ENCODE assay signal across 12 cellular contexts in the genomic region with DNA sequence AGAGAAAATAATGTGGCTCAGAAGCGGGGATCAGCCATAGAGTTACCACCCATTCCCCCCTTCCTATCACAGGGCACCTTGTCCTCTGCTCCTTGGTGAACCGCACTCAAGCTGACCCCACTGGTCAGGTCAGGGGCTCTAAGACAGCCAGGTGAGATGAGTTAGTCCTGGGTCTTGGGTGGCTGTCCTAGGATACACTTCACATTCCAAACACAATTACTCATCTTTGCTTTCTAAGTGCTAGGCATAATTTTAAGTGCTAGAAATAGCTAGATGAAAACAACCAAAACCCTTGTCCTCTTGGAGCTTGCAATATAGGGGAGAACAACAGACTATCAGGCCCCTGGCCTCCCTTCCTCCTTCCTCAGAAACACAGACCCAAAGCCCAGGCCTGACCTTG. TPM values are rescaled to one million over a fixed set of nuclear protein-coding genes. Genes with fewer than 3 reads are reported as not detected.
A peak's percentile ranks its signal among the peaks of the same experiment; 100 is the strongest.
DNase-seq lines count a peak whose midpoint lies in the region; ATAC-seq and TF ChIP-seq lines count a peak whose summit lies in the region.
"Had no signal": no experiment of that assay in that cellular context is flagged by ENCODE, and none has a peak within 500 bp of the region (broad histone marks: within the 10 kb centered on the region; RNA-seq: fewer than 3 reads in every experiment).

No MANE protein-coding gene starts in this region.

- no peaks in the 10 kb centered on the region for H3K79me2 ChIP-seq in smooth muscle cell (ENCODE audit: low read depth)

- no peaks in the 10 kb centered on the region for H3K9me3 ChIP-seq in smooth muscle cell (replicated peaks; ENCODE audit: low read depth)
- H3K9me3 ChIP-seq in neuronal stem cell (replicated peaks in 1 of 2; ENCODE audit: control insufficient read depth in 2 of 2, insufficient read depth in 1 of 2, low read depth in 1 of 2, low read length in 2 of 2), result no peaks in the 10 kb centered on the region

- H2BK5ac ChIP-seq in neuronal stem cell (ENCODE audit: low read length), result no peak overlapping the region

- no peak overlapping the region for H3K4ac ChIP-seq in neuronal stem cell (ENCODE audit: low read length)

- no peak overlapping the region for H2AFZ ChIP-seq in smooth muscle cell (ENCODE audit: low read depth)
- H2AFZ ChIP-seq in neuronal stem cell (ENCODE audit: low read length), result no peak overlapping the region

- TF ChIP-seq CTCF in smooth muscle cell (IDR thresholded peaks at IDR 0.05; ENCODE audit: borderline replicate concordance, insufficient read depth, poor library complexity, severe bottlenecking), result no peak

- no peak overlapping the region for H4K8ac ChIP-seq in neuronal stem cell (ENCODE audit: low read depth, low read length)

- H3K79me1 ChIP-seq in neuronal stem cell (ENCODE audit: low read depth, low read length), result no peaks in the 10 kb centered on the region

- H2BK12ac ChIP-seq in neuronal stem cell (ENCODE audit: low read length), result no peak overlapping the region

- H3F3A ChIP-seq in smooth muscle cell (ENCODE audit: low read depth), result no peaks in the 10 kb centered on the region

- H3K9me3 Mint-ChIP-seq in activated T-helper 17 cell treated with anti-CD3 and anti-CD28 coated beads, Interleukin-2, amount 50 U/mL, for 72 hours, result no peaks in the 10 kb centered on the region
- H3K9me3 Mint-ChIP-seq: neural crest cell had no signal

- no peak overlapping the region for H3K9ac ChIP-seq in smooth muscle cell (ENCODE audit: low read depth)
- no peak overlapping the region for H3K9ac ChIP-seq in neuronal stem cell (ENCODE audit: low read depth, low read length, poor library complexity)

- no peaks in the 10 kb centered on the region for H3K4me1 ChIP-seq in smooth muscle cell (ENCODE audit: low read depth)
- peaks cover 0 to 5% of the 10 kb centered on the region in 2 donors for H3K4me1 ChIP-seq in neuronal stem cell (ENCODE audit: control insufficient read depth in 2 of 2, insufficient read depth in 1 of 2, low read depth in 1 of 2, low read length in 2 of 2)

- H3K27me3 ChIP-seq in smooth muscle cell (ENCODE audit: low read depth), result no peaks in the 10 kb centered on the region
- H3K27me3 ChIP-seq in neuronal stem cell (ENCODE audit: control insufficient read depth in 3 of 3, insufficient read depth in 3 of 3, low read depth in 1 of 3, low read length in 3 of 3), result peaks cover 0 to 14% (median 0%) of the 10 kb centered on the region in 3 experiments

- H4K91ac ChIP-seq in neuronal stem cell (ENCODE audit: low read depth, low read length, poor library complexity), result no peak overlapping the region

- no peak overlapping the region for H3K14ac ChIP-seq in neuronal stem cell (ENCODE audit: low read length)

- no peaks in the 10 kb centered on the region for H3K27me3 Mint-ChIP-seq in activated T-helper 17 cell treated with anti-CD3 and anti-CD28 coated beads, Interleukin-2, amount 50 U/mL, for 72 hours
- H3K27me3 Mint-ChIP-seq: activated CD4-positive, alpha-beta T cell treated with anti-CD3 and anti-CD28 coated beads for 36 hours had no signal

- peaks cover 36% of the 10 kb centered on the region for H3K36me3 Mint-ChIP-seq in activated T-helper 17 cell treated with anti-CD3 and anti-CD28 coated beads, Interleukin-2, amount 50 U/mL, for 72 hours (ENCODE audit: low read depth)

- no peak for ATAC-seq in activated T-helper 17 cell treated with anti-CD3 and anti-CD28 coated beads, Interleukin-2, amount 50 U/mL, for 72 hours (replicated peaks)
- ATAC-seq: activated CD4-positive, alpha-beta T cell treated with anti-CD3 and anti-CD28 coated beads for 36 hours had no signal

- WGBS in smooth muscle cell (ENCODE audit: low lambda C conversion rate), result 83% methylated on average over 2 of the region's 2 CpGs
- no CpG with 5 or more reads among the region's 2 CpGs for WGBS in neuronal stem cell (ENCODE audit: extremely low coverage in 2 of 2, insufficient read length in 2 of 2, insufficient replicate concordance in 1 of 2), 2 donors

- H3K4me1 Mint-ChIP-seq in activated T-helper 17 cell treated with anti-CD3 and anti-CD28 coated beads, Interleukin-2, amount 50 U/mL, for 72 hours, result peaks cover 12% of the 10 kb centered on the region

- H3K27ac ChIP-seq in smooth muscle cell (ENCODE audit: low read depth) (peak overlapping the region; percentile 62), neuronal stem cell (replicated peaks; ENCODE audit: low read length) (no peak overlapping the region)

- DNase-seq in GM03348 (ENCODE audit: low spot score) (peak; percentile 44), hepatic stellate cell (ENCODE audit: low spot score) (peak; percentile 47), smooth muscle cell (lab: John Stamatoyannopoulos, UW; ENCODE audit: unreplicated experiment) (no peak), neuronal stem cell (ENCODE audit: low spot score) (no peak), NCI-H1092 (lab: John Stamatoyannopoulos, UW) (no peak), middle frontal gyrus (ENCODE audit: extremely low spot score, low spot score) (no peak)
- no peak for DNase-seq in stimulated activated CD4-positive, alpha-beta T cell treated with anti-CD3 and anti-CD28 coated beads, Interleukin-15, amount 100 ng/mL, for 24 hours
- DNase-seq: activated CD4-positive, alpha-beta T cell treated with anti-CD3 and anti-CD28 coated beads for 36 hours; effector CD8-positive, alpha-beta T cell; MV-4-11 had no signal

- H2BK15ac ChIP-seq in neuronal stem cell (ENCODE audit: low read length), result no peak overlapping the region

- H3K23ac ChIP-seq in neuronal stem cell (ENCODE audit: low read depth, low read length, poor library complexity), result no peak overlapping the region

- H2BK120ac ChIP-seq in neuronal stem cell (ENCODE audit: low read depth, low read length), result no peak overlapping the region

- no peak overlapping the region for H3K18ac ChIP-seq in neuronal stem cell (ENCODE audit: low read length)

- no peak overlapping the region for H3K4me3 ChIP-seq in smooth muscle cell
- H3K4me3 ChIP-seq in neuronal stem cell (ENCODE audit: low read length in 2 of 2), result peak overlapping the region in 1 of 2 donors; percentile 3

- H4K20me1 ChIP-seq in smooth muscle cell (ENCODE audit: low read depth), result no peaks in the 10 kb centered on the region

- H2AK5ac ChIP-seq in neuronal stem cell (ENCODE audit: low read depth, low read length), result no peak overlapping the region

- H3K27ac Mint-ChIP-seq in activated T-helper 17 cell treated with anti-CD3 and anti-CD28 coated beads, Interleukin-2, amount 50 U/mL, for 72 hours, result peak overlapping the region; percentile 72
- H3K27ac Mint-ChIP-seq: activated CD4-positive, alpha-beta T cell treated with anti-CD3 and anti-CD28 coated beads for 36 hours had no signal

- no peak overlapping the region for H3K4me2 ChIP-seq in smooth muscle cell
- H3K4me2 ChIP-seq in neuronal stem cell (ENCODE audit: insufficient read depth, low read length, poor library complexity, severe bottlenecking), result no peak overlapping the region

- H3K4me3 Mint-ChIP-seq in activated T-helper 17 cell treated with anti-CD3 and anti-CD28 coated beads, Interleukin-2, amount 50 U/mL, for 72 hours, result no peak overlapping the region
- H3K4me3 Mint-ChIP-seq: activated CD4-positive, alpha-beta T cell treated with anti-CD3 and anti-CD28 coated beads for 36 hours; neural crest cell had no signal

- H3K36me3 ChIP-seq in smooth muscle cell (ENCODE audit: low read depth) (no peaks in the 10 kb centered on the region), neuronal stem cell (replicated peaks in 1 of 2; ENCODE audit: control insufficient read depth in 2 of 2, insufficient read depth in 2 of 2, low read length in 2 of 2) (peaks cover 13 to 24% of the 10 kb centered on the region in 2 donors)

RNA-seq across cellular contexts. Expression of a gene that starts 7.8 kb away (rescaled TPM):
- 10 to 100 TPM; 23.5 to 35.4 TPM for total RNA-seq in activated T-helper 17 cell treated with anti-CD3 and anti-CD28 coated beads, Interleukin-2, amount 50 U/mL, for 72 hours
- total RNA-seq in smooth muscle cell, result 12.1 and 13.5 TPM in 2 replicates
- 16.5 and 17.4 TPM in 2 replicates for polyA plus RNA-seq in smooth muscle cell
- 32.5 TPM for polyA plus RNA-seq in neuronal stem cell (2013, experiment 1 of 2)
- polyA plus RNA-seq in neuronal stem cell (2013, experiment 2 of 2), result 30.7 TPM

RNA-seq across cellular contexts. Expression of a gene that starts 8.1 kb away (rescaled TPM):
- total RNA-seq in activated T-helper 17 cell treated with anti-CD3 and anti-CD28 coated beads, Interleukin-2, amount 50 U/mL, for 72 hours, result 10 to 100 TPM; 23.2 to 35.8 TPM
- 3.2 and 3.3 TPM in 2 replicates for total RNA-seq in smooth muscle cell
- 2.8 and 3.3 TPM in 2 replicates for polyA plus RNA-seq in smooth muscle cell
- 4.1 TPM for polyA plus RNA-seq in neuronal stem cell (2013, experiment 1 of 2)
- polyA plus RNA-seq in neuronal stem cell (2013, experiment 2 of 2), result 4.4 TPM

RNA-seq across cellular contexts. Expression of a gene that starts 21.3 kb away (rescaled TPM):
- total RNA-seq in activated T-helper 17 cell treated with anti-CD3 and anti-CD28 coated beads, Interleukin-2, amount 50 U/mL, for 72 hours, result 10 to 100 TPM in 1 of 2 donors, 1 to 10 TPM in 1; 4.5 to 22.6 TPM
- total RNA-seq in smooth muscle cell, result not detected in 2 replicates
- 0.96 and 0.98 TPM in 2 replicates for polyA plus RNA-seq in smooth muscle cell
- 2.2 TPM for polyA plus RNA-seq in neuronal stem cell (2013, experiment 1 of 2)
- polyA plus RNA-seq in neuronal stem cell (2013, experiment 2 of 2), result 2.5 TPM

Comparison
In these comparisons a context has a peak if more than half of its experiments do, and no peak if none do; other contexts are left out.
1. DNase-seq: peak in GM03348 (single experiment) and hepatic stellate cell (single experiment); none in smooth muscle cell (single experiment), neuronal stem cell (single experiment), NCI-H1092 (single experiment), stimulated activated CD4-positive, alpha-beta T cell treated with anti-CD3 and anti-CD28 coated beads, Interleukin-15, amount 100 ng/mL, for 24 hours (single experiment) and middle frontal gyrus (single experiment).